Comparison of ENCODE assay signal across 10 cellular contexts in genomic region chr3:171967932-171968678, GRCh38.
DNase-seq lines count a peak whose midpoint lies in the region; ATAC-seq and TF ChIP-seq lines count a peak whose summit lies in the region.
"Had no signal": no experiment of that assay in that cellular context is flagged by ENCODE, and none has a peak within 500 bp of the region (broad histone marks: within the 10 kb centered on the region; RNA-seq: fewer than 3 reads in every experiment).

No MANE protein-coding gene starts in this region.

- no peaks in the 10 kb centered on the region for H3K27me3 ChIP-seq in GM23248 (replicated peaks; ENCODE audit: insufficient read depth)
- no peaks in the 10 kb centered on the region for H3K27me3 ChIP-seq in heart right ventricle
- no peaks in the 10 kb centered on the region for H3K27me3 ChIP-seq in osteoblast (ENCODE audit: insufficient read depth, low read length)

- peaks cover 5% of the 10 kb centered on the region for H3K27me3 Mint-ChIP-seq in activated CD8-positive, alpha-beta T cell treated with anti-CD3 and anti-CD28 coated beads, Interleukin-2, amount 10 ng/mL, durations not matched to agents 7 days and 5 days (ENCODE audit: low read depth)

- H3K4me1 ChIP-seq in GM23248 (ENCODE audit: insufficient read depth) (peaks cover 44% of the 10 kb centered on the region), heart right ventricle (peaks cover 0 to 54% (median 12%) of the 10 kb centered on the region in 9 donors), osteoblast (ENCODE audit: insufficient read depth, low read length) (peaks cover 40% of the 10 kb centered on the region)

- H3K4me3 ChIP-seq in GM23248 (0 out of 2 replicates have a peak overlapping the region, but pooled peaks have one; percentile 6), heart right ventricle (no peak overlapping the region), osteoblast (ENCODE audit: insufficient read depth, low read length) (no peak overlapping the region)

- no peaks in the 10 kb centered on the region for H3K79me2 ChIP-seq in GM23248 (ENCODE audit: insufficient read depth)
- H3K79me2 ChIP-seq in osteoblast (ENCODE audit: insufficient read depth, low read length), result no peaks in the 10 kb centered on the region

- H3F3A ChIP-seq in GM23248 (ENCODE audit: insufficient read depth), result peaks cover 20% of the 10 kb centered on the region

- H3K9me3 Mint-ChIP-seq in activated CD8-positive, alpha-beta T cell treated with anti-CD3 and anti-CD28 coated beads, Interleukin-2, amount 10 ng/mL, durations not matched to agents 7 days and 5 days (ENCODE audit: insufficient read depth), result no peaks in the 10 kb centered on the region

- H3K9me2 ChIP-seq in GM23248 (ENCODE audit: insufficient read depth), result no peaks in the 10 kb centered on the region

- in situ Hi-C loops in GM23248 (cut with MboI), result no loop called here

- H3K9me3 ChIP-seq in GM23248 (ENCODE audit: low read depth) (no peaks in the 10 kb centered on the region), heart right ventricle (peaks cover 0 to 4% (median 0%) of the 10 kb centered on the region in 11 donors), osteoblast (ENCODE audit: low read depth, low read length) (no peaks in the 10 kb centered on the region)

- POLR2A ChIA-PET in activated CD8-positive, alpha-beta T cell treated with anti-CD3 and anti-CD28 coated beads, Interleukin-2, amount 10 ng/mL, durations not matched to agents 7 days and 5 days (lab: Charles Lee), result no interaction called here

- intact Hi-C loops in heart right ventricle (cut with DNase I), result no loop called here

- no peak for TF ChIP-seq CTCF in heart right ventricle (IDR thresholded peaks at IDR 0.05)
- no peak for TF ChIP-seq CTCF in osteoblast (IDR thresholded peaks at IDR 0.05; ENCODE audit: extremely low read depth, low read depth, low read length)

- H3K9ac ChIP-seq in GM23248, result peak overlapping the region; percentile 67

- H4K20me1 ChIP-seq in GM23248 (ENCODE audit: insufficient read depth) (no peaks in the 10 kb centered on the region), osteoblast (ENCODE audit: insufficient read depth, low read length) (no peaks in the 10 kb centered on the region)

- H3K36me3 Mint-ChIP-seq in activated CD8-positive, alpha-beta T cell treated with anti-CD3 and anti-CD28 coated beads, Interleukin-2, amount 10 ng/mL, durations not matched to agents 7 days and 5 days (ENCODE audit: low read depth), result no peaks in the 10 kb centered on the region

- peak in 7 of 8 donors; percentile 14 to 44 (median 32) for ATAC-seq in heart right ventricle
- ATAC-seq in activated CD8-positive, alpha-beta T cell treated with anti-CD3 and anti-CD28 coated beads, Interleukin-2, amount 10 ng/mL, durations not matched to agents 7 days and 5 days, result no peak
- ATAC-seq in HG02885 (IDR thresholded peaks at IDR 0.05; ENCODE audit: poor library complexity, unreplicated experiment), result no peak
- ATAC-seq: activated CD4-positive, CD25-positive, alpha-beta regulatory T cell treated with anti-CD3 and anti-CD28 coated beads, Interleukin-2, amount 50 U/mL, for 24 hours had no signal

- no peak overlapping the region for H2AFZ ChIP-seq in GM23248
- H2AFZ ChIP-seq in osteoblast (ENCODE audit: low read length), result no peak overlapping the region

- H3K4me1 Mint-ChIP-seq in activated CD8-positive, alpha-beta T cell treated with anti-CD3 and anti-CD28 coated beads, Interleukin-2, amount 10 ng/mL, durations not matched to agents 7 days and 5 days (ENCODE audit: low read depth), result peaks cover 3% of the 10 kb centered on the region

- CTCF ChIA-PET in activated CD8-positive, alpha-beta T cell treated with anti-CD3 and anti-CD28 coated beads, Interleukin-2, amount 10 ng/mL, durations not matched to agents 7 days and 5 days (lab: Charles Lee), result no interaction called here

- 52 to 56% methylated on average over 9 of the region's 9 CpGs for WGBS in GM23248 (ENCODE audit: low coverage in 1 of 2, low lambda C conversion rate in 2 of 2, missing lambda C conversion rate in 2 of 2), 2 experiments
- WGBS in heart right ventricle, 2 donors, result 66 to 70% methylated on average over 9 of the region's 9 CpGs

- no peaks in the 10 kb centered on the region for H3K36me3 ChIP-seq in GM23248 (ENCODE audit: low read depth)
- no peaks in the 10 kb centered on the region for H3K36me3 ChIP-seq in heart right ventricle
- no peaks in the 10 kb centered on the region for H3K36me3 ChIP-seq in osteoblast (ENCODE audit: insufficient read depth, low read length)

- peak overlapping the region; percentile 92 for H3K27ac ChIP-seq in GM23248
- peak overlapping the region in 5 of 10 donors; percentile 17 to 70 (median 30) for H3K27ac ChIP-seq in heart right ventricle
- H3K27ac ChIP-seq in osteoblast (ENCODE audit: low read depth, low read length), result peak overlapping the region; percentile 90

- H3K4me2 ChIP-seq in GM23248 (ENCODE audit: unreplicated experiment), result peak overlapping the region; percentile 50
- peak overlapping the region; percentile 41 for H3K4me2 ChIP-seq in osteoblast (ENCODE audit: insufficient read depth, low read length)

- H3K27ac Mint-ChIP-seq in activated CD8-positive, alpha-beta T cell treated with anti-CD3 and anti-CD28 coated beads, Interleukin-2, amount 10 ng/mL, durations not matched to agents 7 days and 5 days, result no peak overlapping the region

- DNase-seq in GM23248, result peak; percentile 50
- DNase-seq in amniotic epithelial cell (ENCODE audit: low read depth), result peak; percentile 76
- peak; percentile 22 to 48 for DNase-seq in heart right ventricle
- peak; percentile 67 for DNase-seq in osteoblast (ENCODE audit: insufficient read length, low spot score, missing footprints)
- no peak for DNase-seq in activated CD8-positive, alpha-beta T cell treated with anti-CD3 and anti-CD28 coated beads, Interleukin-2, amount 10 ng/mL, durations not matched to agents 7 days and 5 days
- no peak for DNase-seq in epidermal melanocyte (ENCODE audit: insufficient read length, low spot score)
- DNase-seq in MV-4-11 (lab: John Stamatoyannopoulos, UW), result no peak
- DNase-seq: cortex of kidney had no signal

- no peak overlapping the region for H3K4me3 Mint-ChIP-seq in activated CD8-positive, alpha-beta T cell treated with anti-CD3 and anti-CD28 coated beads, Interleukin-2, amount 10 ng/mL, durations not matched to agents 7 days and 5 days

Comparison
In these comparisons a context has a peak if more than half of its experiments do, and no peak if none do; other contexts are left out.
1. DNase-seq: peak in GM23248 (single experiment), amniotic epithelial cell (single experiment), heart right ventricle (2 of 2) and osteoblast (single experiment); none in activated CD8-positive, alpha-beta T cell treated with anti-CD3 and anti-CD28 coated beads, Interleukin-2, amount 10 ng/mL, durations not matched to agents 7 days and 5 days (single experiment), epidermal melanocyte (single experiment) and MV-4-11 (single experiment).
2. ATAC-seq: peak in heart right ventricle (7 of 8); none in activated CD8-positive, alpha-beta T cell treated with anti-CD3 and anti-CD28 coated beads, Interleukin-2, amount 10 ng/mL, durations not matched to agents 7 days and 5 days (single experiment) and HG02885 (single experiment).